7 cellular contexts compared by ENCODE assay signal in the genomic region with DNA sequence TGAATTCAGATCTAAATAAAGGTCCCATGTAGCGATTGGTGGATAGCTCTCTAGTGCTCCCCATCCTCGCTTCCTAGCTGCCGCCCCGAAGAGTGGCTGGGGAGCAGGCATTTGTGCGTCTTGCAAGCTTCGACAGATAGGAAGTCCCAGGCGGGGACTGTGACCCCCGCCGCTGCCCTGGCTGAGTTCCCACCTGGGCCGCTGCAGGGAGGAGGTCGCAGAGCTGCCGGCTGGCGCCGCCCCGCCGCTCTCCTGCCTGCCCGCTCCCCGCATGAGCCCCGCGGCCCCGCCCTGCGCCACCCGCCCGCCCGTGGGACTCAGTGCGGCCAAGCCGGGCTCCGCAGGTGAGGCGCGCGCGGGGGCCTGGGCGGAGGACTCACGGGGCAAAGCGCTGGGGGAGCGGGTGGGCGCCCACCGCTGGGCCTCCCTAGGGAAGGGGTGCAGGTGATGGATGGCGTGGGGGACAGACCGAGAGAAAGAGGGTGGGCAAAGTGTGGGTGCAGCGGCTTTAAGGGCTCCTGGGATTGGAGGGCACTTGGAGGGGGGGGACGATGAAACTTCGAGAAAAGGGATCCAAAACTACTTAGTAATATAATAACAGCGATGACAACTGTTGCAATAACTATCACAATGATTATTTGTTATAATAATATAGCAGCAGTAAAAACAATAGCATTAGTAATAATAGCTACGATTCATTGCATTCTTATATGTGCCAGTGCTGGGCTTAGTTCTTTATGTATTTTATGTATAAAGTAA. TPM values are rescaled to one million over a fixed set of nuclear protein-coding genes. Genes with fewer than 3 reads are reported as not detected.
DNase-seq lines count a peak whose midpoint lies in the region; ATAC-seq and TF ChIP-seq lines count a peak whose summit lies in the region.

A gene (plus strand): TSS at position 80 of the 759 bp plus-strand sequence. CDS start 14,547 bp downstream, outside the sequence.

- TF ChIP-seq CTCF in activated CD8-positive, alpha-beta T cell treated with anti-CD3 and anti-CD28 coated beads for 36 hours (IDR thresholded peaks at IDR 0.05) = no peak
- TF ChIP-seq CTCF in gastroesophageal sphincter (IDR thresholded peaks at IDR 0.05) (no peak), spleen (IDR thresholded peaks at IDR 0.05 in 8 of 11, conservative IDR thresholded peaks at IDR 0.05 in 3 of 11) (no peak)

- H3K27ac ChIP-seq in HUES48 (ENCODE audit: low read depth, low read length) (no peak within 1 kb of the TSS), gastroesophageal sphincter (no peak within 1 kb of the TSS), spleen (no peak within 1 kb of the TSS)

- H3K27me3 ChIP-seq in HUES48 (ENCODE audit: control insufficient read depth, insufficient read depth, low read length) (no peaks in the 10 kb centered on the region), gastroesophageal sphincter (peaks cover 33% of the 10 kb centered on the region), spleen (replicated peaks in 1 of 7) (peaks cover 0 to 34% (median 6%) of the 10 kb centered on the region in 7 donors)

- TF ChIP-seq POLR2A in gastroesophageal sphincter (IDR thresholded peaks at IDR 0.05) (no peak), spleen (IDR thresholded peaks at IDR 0.05) (no peak)

- no peak for TF ChIP-seq EP300 in gastroesophageal sphincter (IDR thresholded peaks at IDR 0.05)

- H3K27ac Mint-ChIP-seq in activated CD8-positive, alpha-beta T cell treated with anti-CD3 and anti-CD28 coated beads for 36 hours = no peak within 1 kb of the TSS

- H3K27me3 Mint-ChIP-seq in activated CD8-positive, alpha-beta T cell treated with anti-CD3 and anti-CD28 coated beads for 36 hours = peaks cover 6% of the 10 kb centered on the region

- H3K4me3 Mint-ChIP-seq in activated CD8-positive, alpha-beta T cell treated with anti-CD3 and anti-CD28 coated beads for 36 hours = peak within 1 kb of the TSS; percentile 59

- no peak within 1 kb of the TSS for H3K9ac ChIP-seq in HUES48 (ENCODE audit: low read depth, low read length)

- 30 to 47% methylated on average over 5 to 6 of the region's 45 CpGs for WGBS in gastroesophageal sphincter (ENCODE audit: low coverage in 1 of 2), 2 donors
- 9 to 12% (median 10%) methylated on average over 31 to 45 of the region's 45 CpGs for WGBS in spleen, 5 donors

- peak; percentile 70 for ATAC-seq in activated CD8-positive, alpha-beta T cell treated with anti-CD3 and anti-CD28 coated beads for 36 hours
- ATAC-seq in gastroesophageal sphincter = peak; percentile 22
- no peak for ATAC-seq in GM19351 (IDR thresholded peaks at IDR 0.05; ENCODE audit: unreplicated experiment)
- no peak for ATAC-seq in HG02623 (IDR thresholded peaks at IDR 0.05; ENCODE audit: unreplicated experiment)

- intact Hi-C loops in activated CD8-positive, alpha-beta T cell treated with anti-CD3 and anti-CD28 coated beads for 36 hours (cut with micrococcal nuclease) = no loop called here
- intact Hi-C loops in spleen (cut with DNase I; ENCODE audit: low total_unique reads) = no loop called here

- H3K9me3 ChIP-seq in HUES48 (ENCODE audit: control insufficient read depth, insufficient read depth, low read length) (no peaks in the 10 kb centered on the region), gastroesophageal sphincter (no peaks in the 10 kb centered on the region), spleen (no peaks in the 10 kb centered on the region)

- no peaks in the 10 kb centered on the region for H3K36me3 Mint-ChIP-seq in activated CD8-positive, alpha-beta T cell treated with anti-CD3 and anti-CD28 coated beads for 36 hours (ENCODE audit: low read depth)

- POLR2A ChIA-PET in activated CD8-positive, alpha-beta T cell treated with anti-CD3 and anti-CD28 coated beads for 36 hours (lab: Charles Lee) = interaction anchor here (0.8 to 1.0 kb wide), 3 partner anchors 16 to 48 kb away, joined by 3 read pairs; no protein-coding TSS in a partner anchor

- H3K4me3 ChIP-seq in HUES48 (ENCODE audit: low read depth, low read length) = peak within 1 kb of the TSS; percentile 56; the same call in 1 of the 2 replicates
- H3K4me3 ChIP-seq in gastroesophageal sphincter = peak within 1 kb of the TSS; percentile 9 to 47
- peak within 1 kb of the TSS in 6 of 8 donors; percentile 24 to 68 (median 34) for H3K4me3 ChIP-seq in spleen

- no peaks in the 10 kb centered on the region for H3K9me3 Mint-ChIP-seq in activated CD8-positive, alpha-beta T cell treated with anti-CD3 and anti-CD28 coated beads for 36 hours

- H3K4me1 ChIP-seq in HUES48 (ENCODE audit: control insufficient read depth, insufficient read depth, low read length) = peaks cover 8% of the 10 kb centered on the region
- H3K4me1 ChIP-seq in gastroesophageal sphincter = peaks cover 0 to 12% (median 0%) of the 10 kb centered on the region in 3 donors
- peaks cover 9 to 51% (median 29%) of the 10 kb centered on the region in 6 donors for H3K4me1 ChIP-seq in spleen

- peak; percentile 39 for DNase-seq in activated CD8-positive, alpha-beta T cell treated with anti-CD3 and anti-CD28 coated beads for 36 hours
- peak; percentile 87 for DNase-seq in spleen
- no peak for DNase-seq in SKM-1 treated with dmso at 0.1 percent for 144 hours (lab: John Stamatoyannopoulos, UW; ENCODE audit: unreplicated experiment)

- H3K36me3 ChIP-seq in HUES48 (ENCODE audit: control insufficient read depth, insufficient read depth, low read length) (no peaks in the 10 kb centered on the region), gastroesophageal sphincter (no peaks in the 10 kb centered on the region), spleen (no peaks in the 10 kb centered on the region)

- H3K4me1 Mint-ChIP-seq in activated CD8-positive, alpha-beta T cell treated with anti-CD3 and anti-CD28 coated beads for 36 hours (ENCODE audit: low read depth) = peaks cover 15% of the 10 kb centered on the region

- CTCF ChIA-PET in activated CD8-positive, alpha-beta T cell treated with anti-CD3 and anti-CD28 coated beads for 36 hours (lab: Charles Lee) = interaction anchor here (0.7 to 1.8 kb wide), 2 partner anchors 34 to 44 kb away, joined by 3 to 11 read pairs; no protein-coding TSS in a partner anchor

RNA-seq across cellular contexts. Expression of the gene that starts here (rescaled TPM):
- total RNA-seq in activated CD8-positive, alpha-beta T cell treated with anti-CD3 and anti-CD28 coated beads for 36 hours = under 1 TPM in 1 of 2 experiments, not detected in 1; 0.09 TPM
- total RNA-seq in gastroesophageal sphincter (under 1 TPM in 1 of 4 donors, not detected in 3; 0.54 TPM), spleen (1 to 10 TPM; 1.1 to 3.1 (median 2.4) TPM)
- 1 to 10 TPM in 2 of 3 donors, under 1 TPM in 1; 0.86 to 2.0 (median 1.2) TPM for polyA plus RNA-seq in spleen

Comparison
In these comparisons a context has a peak if more than half of its experiments do, and no peak if none do; other contexts are left out.
1. Peak in DNase-seq and ATAC-seq in activated CD8-positive, alpha-beta T cell treated with anti-CD3 and anti-CD28 coated beads for 36 hours; RNA of the gene not detected or under 1 TPM.
2. Peak in ATAC-seq and H3K4me3 ChIP-seq in gastroesophageal sphincter; RNA of the gene not detected or under 1 TPM.